ENCODE assay signal across 8 cellular contexts in the genomic region with DNA sequence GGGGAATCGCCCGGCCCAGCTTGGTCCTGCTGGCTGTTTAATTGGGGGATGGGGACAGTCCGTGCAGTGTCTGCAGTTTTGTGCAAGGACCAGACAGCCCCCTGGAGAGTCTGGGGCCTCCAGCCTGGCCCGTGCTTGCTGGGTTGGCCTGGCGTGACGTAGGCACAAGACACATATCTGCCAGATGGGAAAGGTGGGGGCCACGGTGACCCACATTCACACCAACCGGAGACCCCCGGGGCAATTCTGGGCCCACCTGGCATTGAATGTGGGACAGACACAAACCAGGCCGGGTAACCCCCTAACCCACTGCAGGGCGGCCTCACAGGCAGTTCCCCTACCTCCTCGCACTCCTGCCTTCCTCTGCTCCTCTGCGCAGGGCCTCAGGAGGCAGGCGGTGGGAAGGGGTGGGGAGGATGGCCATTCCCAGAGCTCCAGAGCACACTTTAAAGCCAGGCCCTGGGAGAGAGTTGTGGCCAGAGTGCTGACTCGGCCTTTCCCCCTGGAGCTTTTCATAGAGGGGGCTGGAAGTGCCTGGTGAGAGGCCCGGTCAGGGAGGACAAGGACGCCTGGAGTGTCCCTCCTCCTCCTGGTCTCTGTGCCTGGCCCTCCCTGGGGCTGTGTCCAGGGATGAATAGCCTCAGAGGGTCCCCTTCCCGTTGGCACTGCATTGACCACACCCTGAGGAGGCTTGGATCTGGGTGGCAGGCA. TPM values are rescaled to one million over a fixed set of nuclear protein-coding genes. Genes with fewer than 3 reads are reported as not detected.
A peak's percentile ranks its signal among the peaks of the same experiment; 100 is the strongest.
DNase-seq lines count a peak whose midpoint lies in the region; ATAC-seq, FAIRE-seq and TF ChIP-seq lines count a peak whose summit lies in the region.

No MANE protein-coding gene starts in this region.

- intact Hi-C loops in kidney (cut with DNase I), result no loop called here

- no peak for TF ChIP-seq POLR2A in upper lobe of left lung (IDR thresholded peaks at IDR 0.05)

- H3K4me1 ChIP-seq in kidney (ENCODE audit: control insufficient read depth in 1 of 2, insufficient read depth in 1 of 2, low read depth in 1 of 2, low read length in 2 of 2) (peaks cover 5 to 14% of the 10 kb centered on the region in 2 donors), upper lobe of left lung (peaks cover 32 to 58% (median 46%) of the 10 kb centered on the region in 4 donors)

- TF ChIP-seq EP300 in upper lobe of left lung (IDR thresholded peaks at IDR 0.05), result no peak

- FAIRE-seq in kidney (lab: Jason Lieb, UNC), result no peak

- in situ Hi-C loops in GM13977 (cut with MboI; ENCODE audit: low pct_unique_long_range_greater_than_20kb, low sequenced_read_pairs, unreplicated experiment), result no loop called here

- peak overlapping the region in 1 of 2 donors; percentile 17 for H3K27ac ChIP-seq in kidney (ENCODE audit: low read depth in 2 of 2, low read length in 2 of 2)
- H3K27ac ChIP-seq in upper lobe of left lung, result peak overlapping the region; percentile 81 to 87 (median 86)

- no peaks in the 10 kb centered on the region for H3K36me3 ChIP-seq in kidney (ENCODE audit: control insufficient read depth in 1 of 2, insufficient read depth in 2 of 2, low read length in 2 of 2)
- H3K36me3 ChIP-seq in upper lobe of left lung, result no peaks in the 10 kb centered on the region

- peaks cover 29% of the 10 kb centered on the region for H3K27me3 Mint-ChIP-seq in activated T-cell treated with anti-CD3 and anti-CD28 coated beads, Interleukin-2, amount 50 U/mL, for 4 hours (ENCODE audit: low read depth)
- H3K27me3 Mint-ChIP-seq in brain, result peaks cover 3% of the 10 kb centered on the region

- peak overlapping the region; percentile 78 for H3K4me3 Mint-ChIP-seq in activated T-cell treated with anti-CD3 and anti-CD28 coated beads, Interleukin-2, amount 50 U/mL, for 4 hours
- peak overlapping the region; percentile 91 to 95 (median 93) for H3K4me3 Mint-ChIP-seq in brain

- H3K4me3 ChIP-seq in kidney (ENCODE audit: low read length in 2 of 2) (peak overlapping the region; percentile 18 to 57), upper lobe of left lung (peak overlapping the region in 3 of 4 donors; percentile 53 to 64 (median 61))

- H3K9me3 ChIP-seq in kidney (ENCODE audit: control insufficient read depth in 1 of 2, low read length in 2 of 2), result no peaks in the 10 kb centered on the region
- H3K9me3 ChIP-seq in upper lobe of left lung, result no peaks in the 10 kb centered on the region

- H3K4me1 Mint-ChIP-seq in activated T-cell treated with anti-CD3 and anti-CD28 coated beads, Interleukin-2, amount 50 U/mL, for 4 hours (ENCODE audit: low read depth), result peaks cover 17% of the 10 kb centered on the region
- peaks cover 66% of the 10 kb centered on the region for H3K4me1 Mint-ChIP-seq in brain

- no peaks in the 10 kb centered on the region for H3K36me3 Mint-ChIP-seq in activated T-cell treated with anti-CD3 and anti-CD28 coated beads, Interleukin-2, amount 50 U/mL, for 4 hours (ENCODE audit: insufficient read depth)
- H3K36me3 Mint-ChIP-seq in brain, result peaks cover 11% of the 10 kb centered on the region

- no peaks in the 10 kb centered on the region for H3K9me3 Mint-ChIP-seq in activated T-cell treated with anti-CD3 and anti-CD28 coated beads, Interleukin-2, amount 50 U/mL, for 4 hours
- H3K9me3 Mint-ChIP-seq in brain, result peaks cover 0 to 7% (median 0%) of the 10 kb centered on the region in 5 experiments

- H3K27ac Mint-ChIP-seq in brain, result peak overlapping the region; percentile 86 to 96 (median 95)

- H3K9ac ChIP-seq in kidney (ENCODE audit: low read length in 2 of 2), result peak overlapping the region in 1 of 2 donors; percentile 7

- TF ChIP-seq CTCF in brain (conservative IDR thresholded peaks at IDR 0.05) (no peak), kidney (IDR thresholded peaks at IDR 0.05; ENCODE audit: borderline replicate concordance, extremely low read depth, insufficient read depth) (no peak), upper lobe of left lung (IDR thresholded peaks at IDR 0.05) (no peak), GM13977 (IDR thresholded peaks at IDR 0.05; ENCODE audit: extremely low read depth, insufficient read depth, missing control alignments) (no peak)

- no peak for ATAC-seq in activated T-cell treated with anti-CD3 and anti-CD28 coated beads, Interleukin-2, amount 50 U/mL, for 4 hours
- ATAC-seq in upper lobe of left lung (ENCODE audit: low FRiP score in 2 of 2), result peak in 1 of 2 donors; percentile 25
- no peak for ATAC-seq in HG03280 (IDR thresholded peaks at IDR 0.05; ENCODE audit: unreplicated experiment)

- 45 to 65% methylated on average over 8 to 17 of the region's 18 CpGs for WGBS in upper lobe of left lung, 2 donors

- DNase-seq in activated T-cell treated with anti-CD3 and anti-CD28 coated beads, Interleukin-2, amount 50 U/mL, for 4 hours, result no peak
- no peak for DNase-seq in activated T-cell treated with anti-CD3 and anti-CD28 coated beads, Interleukin-2, amount 50 U/mL, for 48 hours
- DNase-seq in kidney (peak; percentile 79), upper lobe of left lung (no peak), HuH-7.5 (ENCODE audit: low spot score) (no peak), GM13977 (ENCODE audit: low spot score) (no peak)

- H3K27me3 ChIP-seq in upper lobe of left lung, result peaks cover 0 to 14% (median 1%) of the 10 kb centered on the region in 4 donors

RNA-seq across cellular contexts. Expression of a gene that starts 1.5 kb away (rescaled TPM):
- 1 to 10 TPM; 3.4 to 6.2 (median 3.8) TPM for total RNA-seq in activated T-cell treated with anti-CD3 and anti-CD28 coated beads, Interleukin-2, amount 50 U/mL, for 4 hours
- 8.5 TPM for polyA plus RNA-seq in brain (ENCODE audit: insufficient read depth, low read depth, low replicate concordance)
- 23.7 TPM for total RNA-seq in kidney
- 18.0 TPM for polyA plus RNA-seq in kidney (ENCODE audit: insufficient read depth, low read depth, low replicate concordance)
- total RNA-seq in upper lobe of left lung, result 100 to 1,000 TPM in 4 of 6 donors, 10 to 100 TPM in 2; 32.1 to 185 (median 116) TPM
